ENCODE assay signal across 18 cellular contexts in genomic region chr3:40843851-40844548, GRCh38.
DNase-seq lines count a peak whose midpoint lies in the region; TF ChIP-seq lines count a peak whose summit lies in the region.
"Had no signal": no experiment of that assay in that cellular context is flagged by ENCODE, and none has a peak within 500 bp of the region (broad histone marks: within the 10 kb centered on the region; RNA-seq: fewer than 3 reads in every experiment).

No MANE protein-coding gene starts in this region.

- H3K27ac ChIP-seq in HUES64 (ENCODE audit: low read depth, low read length) (peak overlapping the region; percentile 3), smooth muscle cell (ENCODE audit: low read depth) (peak overlapping the region; percentile 41), transverse colon (no peak overlapping the region), esophagus muscularis mucosa (replicated peaks in 1 of 4) (no peak overlapping the region)
- H3K27ac ChIP-seq: Peyer's patch, tibial nerve had no signal

- DNase-seq in amniotic epithelial cell (ENCODE audit: low read depth), result peak; percentile 31
- peak; percentile 44 for DNase-seq in iPS-NIHi7 (ENCODE audit: extremely low spot score)
- DNase-seq in smooth muscle cell (lab: John Stamatoyannopoulos, UW; ENCODE audit: unreplicated experiment), result no peak
- DNase-seq in transverse colon, result no peak
- DNase-seq in esophagus muscularis mucosa (ENCODE audit: extremely low spot score), result no peak
- no peak for DNase-seq in glomerular visceral epithelial cell (ENCODE audit: extremely low spot score)
- DNase-seq: aorta, DMS 273 treated with DMSO at 0.1 percent for 48 hours, head of caudate nucleus, KBM-7, NCI-H1105, NCI-H2107, NCI-H748 treated with DMSO at 0.1 percent for 48 hours, nucleus accumbens, Peyer's patch, T-cell had no signal

- peaks cover 6% of the 10 kb centered on the region for H3F3A ChIP-seq in smooth muscle cell (ENCODE audit: low read depth)

- 61% methylated on average over 7 of the region's 7 CpGs for WGBS in HUES64
- WGBS in smooth muscle cell (ENCODE audit: low lambda C conversion rate), result 28% methylated on average over 7 of the region's 7 CpGs
- WGBS in transverse colon (ENCODE audit: low coverage in 1 of 2), 2 donors, result 78 to 87% methylated on average over 7 of the region's 7 CpGs
- WGBS in esophagus muscularis mucosa, result 77% methylated on average over 7 of the region's 7 CpGs

- no peak for TF ChIP-seq CTCF in smooth muscle cell (IDR thresholded peaks at IDR 0.05; ENCODE audit: borderline replicate concordance, insufficient read depth, poor library complexity, severe bottlenecking)
- no peak for TF ChIP-seq CTCF in transverse colon (IDR thresholded peaks at IDR 0.05)
- no peak for TF ChIP-seq CTCF in esophagus muscularis mucosa (IDR thresholded peaks at IDR 0.05)

- H3K27me3 ChIP-seq in HUES64 (ENCODE audit: insufficient read depth, low read length) (no peaks in the 10 kb centered on the region), smooth muscle cell (ENCODE audit: low read depth) (no peaks in the 10 kb centered on the region), transverse colon (no peaks in the 10 kb centered on the region), esophagus muscularis mucosa (no peaks in the 10 kb centered on the region)
- H3K27me3 ChIP-seq: Peyer's patch, tibial nerve had no signal

- H3K4me3 ChIP-seq in HUES64 (ENCODE audit: low read length) (no peak overlapping the region), smooth muscle cell (no peak overlapping the region), transverse colon (no peak overlapping the region), esophagus muscularis mucosa (no peak overlapping the region)
- H3K4me3 ChIP-seq: Peyer's patch, tibial nerve had no signal

- no peaks in the 10 kb centered on the region for H3K9me3 ChIP-seq in HUES64 (ENCODE audit: insufficient read depth, low read depth, low read length)
- H3K9me3 ChIP-seq in smooth muscle cell (replicated peaks; ENCODE audit: low read depth), result no peaks in the 10 kb centered on the region
- H3K9me3 ChIP-seq in transverse colon, result no peaks in the 10 kb centered on the region
- H3K9me3 ChIP-seq in esophagus muscularis mucosa, result peaks cover 0 to 4% (median 0%) of the 10 kb centered on the region in 4 donors
- H3K9me3 ChIP-seq: Peyer's patch, tibial nerve had no signal

- in situ Hi-C loops in transverse colon (cut with MboI; ENCODE audit: low pct_ligation_motif_present in 1 of 4, low pct_unique_long_range_greater_than_20kb in 1 of 4, low sequenced_read_pairs in 3 of 4), result no loop called here

- TF ChIP-seq POLR2A in transverse colon (IDR thresholded peaks at IDR 0.05), result no peak
- TF ChIP-seq POLR2A in esophagus muscularis mucosa (IDR thresholded peaks at IDR 0.05; ENCODE audit: low read depth), result no peak

- H3K9ac ChIP-seq in HUES64 (ENCODE audit: low read depth, low read length), result no peak overlapping the region
- H3K9ac ChIP-seq in smooth muscle cell (ENCODE audit: low read depth), result no peak overlapping the region

- no peaks in the 10 kb centered on the region for H3K36me3 ChIP-seq in HUES64 (ENCODE audit: insufficient read depth, low read length)
- H3K36me3 ChIP-seq in smooth muscle cell (ENCODE audit: low read depth), result no peaks in the 10 kb centered on the region
- no peaks in the 10 kb centered on the region for H3K36me3 ChIP-seq in transverse colon
- no peaks in the 10 kb centered on the region for H3K36me3 ChIP-seq in esophagus muscularis mucosa
- H3K36me3 ChIP-seq: Peyer's patch, tibial nerve had no signal

- no peaks in the 10 kb centered on the region for H4K20me1 ChIP-seq in smooth muscle cell (ENCODE audit: low read depth)

- intact Hi-C loops in transverse colon (cut with DNase I; ENCODE audit: low total_unique reads), result no loop called here
- intact Hi-C loops in esophagus muscularis mucosa (cut with DNase I), result no loop called here

- H3K79me2 ChIP-seq in smooth muscle cell (ENCODE audit: low read depth), result no peaks in the 10 kb centered on the region

- peak overlapping the region; percentile 60 for H2AFZ ChIP-seq in smooth muscle cell (ENCODE audit: low read depth)

- H3K4me2 ChIP-seq in smooth muscle cell, result peak overlapping the region; percentile 30

- H3K4me1 ChIP-seq in HUES64 (ENCODE audit: insufficient read depth, low read length) (peaks cover 32% of the 10 kb centered on the region), smooth muscle cell (ENCODE audit: low read depth) (peaks cover 6% of the 10 kb centered on the region), transverse colon (no peaks in the 10 kb centered on the region), esophagus muscularis mucosa (no peaks in the 10 kb centered on the region)
- H3K4me1 ChIP-seq: Peyer's patch, tibial nerve had no signal

- no peak for TF ChIP-seq EP300 in transverse colon (IDR thresholded peaks at IDR 0.05; ENCODE audit: low read depth)
- TF ChIP-seq EP300 in esophagus muscularis mucosa (IDR thresholded peaks at IDR 0.05), result no peak

Comparison
In these comparisons a context has a peak if more than half of its experiments do, and no peak if none do; other contexts are left out.
1. H3K27ac ChIP-seq: peak in HUES64 (single experiment) and smooth muscle cell (single experiment); none in transverse colon (0 of 4) and esophagus muscularis mucosa (0 of 4).
2. DNase-seq: peak in amniotic epithelial cell (single experiment) and iPS-NIHi7 (single experiment); none in smooth muscle cell (single experiment), transverse colon (single experiment), esophagus muscularis mucosa (single experiment) and glomerular visceral epithelial cell (single experiment).